Comparison of ENCODE assay signal across 1 cellular context in the genomic region with DNA sequence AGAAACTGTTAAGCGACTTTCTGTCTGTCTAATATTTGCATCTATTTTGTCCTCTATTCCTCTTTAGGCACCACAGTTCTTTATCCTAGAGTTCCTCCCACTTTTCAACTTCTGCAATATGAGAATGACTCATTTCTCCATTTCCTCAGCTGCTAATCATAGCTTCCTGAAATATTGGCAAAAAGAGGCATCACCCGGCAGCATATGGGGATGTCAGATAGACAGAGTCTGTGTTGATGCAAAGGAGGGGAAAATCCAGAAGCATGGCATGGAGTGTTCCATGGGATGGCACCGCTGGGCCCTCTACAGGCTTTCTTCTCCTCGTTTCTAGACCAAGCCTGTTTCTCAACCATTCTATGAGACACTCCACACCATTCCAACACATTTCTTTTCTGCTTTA.
TF ChIP-seq lines count a peak whose summit lies in the region.

No MANE protein-coding gene starts in this region.

TF ChIP-seq in GM23338, 12 proteins besides CTCF, POLR2A, EP300 and RAD21 (continued from another document):
- TF ChIP-seq, protein P1, sequence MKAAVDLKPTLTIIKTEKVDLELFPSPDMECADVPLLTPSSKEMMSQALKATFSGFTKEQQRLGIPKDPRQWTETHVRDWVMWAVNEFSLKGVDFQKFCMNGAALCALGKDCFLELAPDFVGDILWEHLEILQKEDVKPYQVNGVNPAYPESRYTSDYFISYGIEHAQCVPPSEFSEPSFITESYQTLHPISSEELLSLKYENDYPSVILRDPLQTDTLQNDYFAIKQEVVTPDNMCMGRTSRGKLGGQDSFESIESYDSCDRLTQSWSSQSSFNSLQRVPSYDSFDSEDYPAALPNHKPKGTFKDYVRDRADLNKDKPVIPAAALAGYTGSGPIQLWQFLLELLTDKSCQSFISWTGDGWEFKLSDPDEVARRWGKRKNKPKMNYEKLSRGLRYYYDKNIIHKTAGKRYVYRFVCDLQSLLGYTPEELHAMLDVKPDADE (IDR thresholded peaks at IDR 0.05): no peak
- TF ChIP-seq ZNF114 (CRISPR knock-in tag; IDR thresholded peaks at IDR 0.05) (no peak), NANOG (IDR thresholded peaks at IDR 0.05; ENCODE audit: borderline replicate concordance) (no peak), ZNF331 (CRISPR knock-in tag; IDR thresholded peaks at IDR 0.05; ENCODE audit: low read depth) (no peak), EZH2phosphoT487 (IDR thresholded peaks at IDR 0.05; ENCODE audit: unreplicated experiment) (no peak), STAT1 (IDR thresholded peaks at IDR 0.05; ENCODE audit: unreplicated experiment) (no peak)
TF ChIP-seq in GM23338: peak in this region for 0.
